ENCODE assay signal across 14 cellular contexts in genomic region chr7:92131764-92132330, GRCh38. TPM values are rescaled to one million over a fixed set of nuclear protein-coding genes. Genes with fewer than 3 reads are reported as not detected.
A peak's percentile ranks its signal among the peaks of the same experiment; 100 is the strongest.
DNase-seq lines count a peak whose midpoint lies in the region; TF ChIP-seq lines count a peak whose summit lies in the region.
"Had no signal": no experiment of that assay in that cellular context is flagged by ENCODE, and none has a peak within 500 bp of the region (broad histone marks: within the 10 kb centered on the region; RNA-seq: fewer than 3 reads in every experiment).

No MANE protein-coding gene starts in this region.

- H3K9me2 ChIP-seq in MM.1S (replicated peaks; ENCODE audit: insufficient read depth, low read length): no peaks in the 10 kb centered on the region

- peak overlapping the region; percentile 95; the same call in 1 of the 2 replicates for H3K4me2 ChIP-seq in MM.1S (ENCODE audit: low read depth, low read length)

- no peak overlapping the region for H3K27ac ChIP-seq in MM.1S (ENCODE audit: low read length)
- no peak overlapping the region for H3K27ac ChIP-seq in mesodermal cell (ENCODE audit: low read depth, low read length, severe bottlenecking)

- H3F3A ChIP-seq in MM.1S (ENCODE audit: insufficient read depth, low read length): no peaks in the 10 kb centered on the region

- peak overlapping the region; percentile 96 for H3K4me3 ChIP-seq in GM06990 (replicated peaks; ENCODE audit: low read depth, low read length)
- H3K4me3 ChIP-seq in MM.1S (ENCODE audit: low read length): no peak overlapping the region
- H3K4me3 ChIP-seq in cardiac fibroblast (replicated peaks in 1 of 2; ENCODE audit: low read depth in 2 of 2, low read length in 2 of 2): peak overlapping the region; percentile 92 to 93
- peak overlapping the region; percentile 90 for H3K4me3 ChIP-seq in mesodermal cell (ENCODE audit: extremely low read depth, insufficient read depth, low read length, poor library complexity, severe bottlenecking)
- H3K4me3 ChIP-seq: ovary had no signal

- no peak for DNase-seq in GM06990 (ENCODE audit: extremely low read depth, insufficient read length)
- no peak for DNase-seq in MM.1S
- DNase-seq in cardiac fibroblast (ENCODE audit: low read depth in 2 of 2): no peak
- DNase-seq in cerebellum (ENCODE audit: low spot score): no peak
- DNase-seq in GM20000 (ENCODE audit: low spot score): no peak
- no peak for DNase-seq in NCI-H2029 treated with DMSO at 0.1 percent for 48 hours (lab: John Stamatoyannopoulos, UW)
- no peak for DNase-seq in hypothalamus (lab: John Stamatoyannopoulos, UW)
- DNase-seq: activated CD4-positive, alpha-beta T cell treated with anti-CD3 and anti-CD28 coated beads for 36 hours; activated naive CD8-positive, alpha-beta T cell treated with anti-CD3 and anti-CD28 coated beads, Interleukin-2, amount 10 ng/mL, durations not matched to agents 7 days and 5 days; immature natural killer cell; NCI-H1930; ovary; SHP77 had no signal

- no peak overlapping the region for H2AFZ ChIP-seq in MM.1S (ENCODE audit: low read length)

- H3K4me1 ChIP-seq in MM.1S (ENCODE audit: low read length) (0 out of 2 replicates have a peak, but pooled peaks cover 4% of the 10 kb centered on the region), mesodermal cell (ENCODE audit: control insufficient read depth, insufficient read depth, low read length, poor library complexity, severe bottlenecking) (peaks cover 3% of the 10 kb centered on the region)

- H3K79me2 ChIP-seq in MM.1S (ENCODE audit: low read length): peaks cover 49% of the 10 kb centered on the region

- TF ChIP-seq CTCF in GM06990 (IDR thresholded peaks at IDR 0.05; ENCODE audit: insufficient read depth, low read length, poor library complexity, severe bottlenecking) (no peak), MM.1S (IDR thresholded peaks at IDR 0.05; ENCODE audit: low read length) (no peak), cardiac fibroblast (IDR thresholded peaks at IDR 0.05; ENCODE audit: low read depth, low read length) (no peak), GM20000 (IDR thresholded peaks at IDR 0.05; ENCODE audit: extremely low read depth, missing control alignments) (no peak)

- H3K27me3 ChIP-seq in GM06990 (replicated peaks; ENCODE audit: control insufficient read depth, insufficient read depth, low read length): no peaks in the 10 kb centered on the region
- no peaks in the 10 kb centered on the region for H3K27me3 ChIP-seq in MM.1S (replicated peaks; ENCODE audit: insufficient read depth, low read length)
- H3K27me3 ChIP-seq: ovary had no signal

- H4K20me1 ChIP-seq in MM.1S (ENCODE audit: insufficient read depth, low read length): 0 out of 2 replicates have a peak, but pooled peaks cover 6% of the 10 kb centered on the region

- WGBS in mesodermal cell (ENCODE audit: insufficient coverage in 2 of 2), 2 experiments: 80% methylated on average over 2 of the region's 4 CpGs; no CpG with 5 or more reads in 1 of the 2 experiments

- H3K9ac ChIP-seq in MM.1S (ENCODE audit: low read length): no peak overlapping the region

- H3K9me3 ChIP-seq in MM.1S (replicated peaks; ENCODE audit: insufficient read depth, low read length) (no peaks in the 10 kb centered on the region), mesodermal cell (ENCODE audit: control insufficient read depth, low read length) (no peaks in the 10 kb centered on the region)
- H3K9me3 ChIP-seq: ovary had no signal

- peaks cover 2% of the 10 kb centered on the region for H3K36me3 ChIP-seq in GM06990 (ENCODE audit: control insufficient read depth, insufficient read depth, low read length)
- H3K36me3 ChIP-seq in MM.1S (replicated peaks; ENCODE audit: insufficient read depth, low read length): peaks cover 16% of the 10 kb centered on the region
- H3K36me3 ChIP-seq in mesodermal cell (ENCODE audit: control insufficient read depth, insufficient read depth, low read length): peaks cover 46% of the 10 kb centered on the region
- H3K36me3 ChIP-seq: ovary had no signal

RNA-seq across cellular contexts. Expression of gene CYP51A1, which starts 2.4 kb away (rescaled TPM):
- 121 TPM for polyA plus RNA-seq in mesodermal cell (2013, experiment 1 of 2)
- polyA plus RNA-seq in mesodermal cell (2013, experiment 2 of 2): 122 TPM
- total RNA-seq in cerebellum: 126 TPM

RNA-seq across cellular contexts. Expression of gene LRRD1, which starts 47.1 kb away (rescaled TPM):
- polyA plus RNA-seq in mesodermal cell (2013, experiment 1 of 2): not detected
- not detected for polyA plus RNA-seq in mesodermal cell (2013, experiment 2 of 2)
- total RNA-seq in cerebellum: 1.7 TPM
- total RNA-seq: activated CD4-positive, alpha-beta T cell treated with anti-CD3 and anti-CD28 coated beads for 36 hours; activated naive CD8-positive, alpha-beta T cell treated with anti-CD3 and anti-CD28 coated beads, Interleukin-2, amount 10 ng/mL, durations not matched to agents 7 days and 5 days had no signal
- polyA plus RNA-seq: immature natural killer cell had no signal
